36 cellular contexts compared by ENCODE assay signal in the genomic region with DNA sequence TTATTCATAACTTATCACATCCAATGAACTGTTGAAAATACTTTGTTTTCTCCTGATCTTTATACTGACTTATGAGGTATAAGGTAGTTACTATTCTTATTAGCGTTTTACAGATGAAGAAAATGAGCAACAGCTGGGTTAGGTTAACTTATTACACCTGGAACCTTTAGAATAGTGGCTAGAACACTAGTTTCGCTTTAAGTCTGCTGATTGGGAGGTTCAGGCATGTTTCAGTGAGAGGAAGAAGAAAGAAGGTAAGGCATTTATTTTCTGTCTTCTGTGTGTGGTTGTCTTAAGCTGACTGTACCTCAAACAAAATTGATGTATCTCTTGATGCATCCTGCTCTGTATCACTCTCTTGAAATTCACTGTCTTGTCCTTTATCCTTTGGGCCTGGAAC.
"Had no signal": no experiment of that assay in that cellular context is flagged by ENCODE, and none has a peak within 500 bp of the region (broad histone marks: within the 10 kb centered on the region; RNA-seq: fewer than 3 reads in every experiment).

No MANE protein-coding gene starts in this region.

- H3K9ac ChIP-seq: KMS-11 had no signal

- H3K9me3 ChIP-seq: MG63 had no signal

- H3K27ac ChIP-seq: KMS-11 had no signal

- H3K36me3 ChIP-seq: MG63 had no signal

- H3K4me2 ChIP-seq: KMS-11 had no signal

- H3K27me3 ChIP-seq: MG63 had no signal

- H3K4me3 ChIP-seq: MG63 had no signal

- DNase-seq: Karpas-422, Kasumi-1, KG1, MG63, MV-4-11, NCI-H1048, NCI-H1092, NCI-H1092 treated with DMSO at 0.1 percent for 48 hours, NCI-H1105, NCI-H1105 treated with DMSO at 0.1 percent for 48 hours, NCI-H1417, NCI-H1417 treated with DMSO at 0.1 percent for 48 hours, NCI-H1436, NCI-H1436 treated with DMSO at 0.1 percent for 48 hours, NCI-H146, NCI-H1694, NCI-H1694 treated with DMSO at 0.1 percent for 48 hours, NCI-H187, NCI-H187 treated with DMSO at 0.1 percent for 48 hours, NCI-H1930, NCI-H2029, NCI-H2029 treated with DMSO at 0.1 percent for 48 hours, NCI-H2081, NCI-H2081 treated with DMSO at 0.1 percent for 48 hours, NCI-H2107, NCI-H2171, NCI-H2171 treated with DMSO at 0.1 percent for 48 hours, NCI-H2227 treated with DMSO at 0.1 percent for 48 hours, NCI-H226, NCI-H345, NCI-H446, NCI-H446 treated with DMSO at 0.1 percent for 48 hours, NCI-H510A, NCI-H510A treated with DMSO at 0.1 percent for 48 hours, NCI-H524 had no signal
